19 cellular contexts compared by ENCODE assay signal in genomic region chr21:39523398-39523797, GRCh38.
DNase-seq lines count a peak whose midpoint lies in the region; ATAC-seq, FAIRE-seq and TF ChIP-seq lines count a peak whose summit lies in the region.
"Had no signal": no experiment of that assay in that cellular context is flagged by ENCODE, and none has a peak within 500 bp of the region (broad histone marks: within the 10 kb centered on the region; RNA-seq: fewer than 3 reads in every experiment).

No MANE protein-coding gene starts in this region.

- no peak overlapping the region for H3K4me3 Mint-ChIP-seq in WTC11
- H3K4me3 Mint-ChIP-seq in stimulated activated naive B cell treated with anti-CD40 and anti-IgM and Interleukin-4, amounts not matched to agents 10 μg/mL and 1 μg/mL and 100 μg/mL, for 72 hours, result no peak overlapping the region
- H3K4me3 Mint-ChIP-seq: dendritic cell treated with granulocyte-macrophage colony-stimulating factor and Interleukin-4, amounts not matched to agents 40 ng/mL and 50 ng/mL, for 4 days had no signal

- no peak overlapping the region for H3K27ac Mint-ChIP-seq in WTC11
- no peak overlapping the region for H3K27ac Mint-ChIP-seq in stimulated activated naive B cell treated with anti-CD40 and anti-IgM and Interleukin-4, amounts not matched to agents 10 μg/mL and 1 μg/mL and 100 μg/mL, for 72 hours
- H3K27ac Mint-ChIP-seq: dendritic cell treated with granulocyte-macrophage colony-stimulating factor and Interleukin-4, amounts not matched to agents 40 ng/mL and 50 ng/mL, for 4 days had no signal

- in situ Hi-C loops in brain microvascular endothelial cell (cut with HindIII; ENCODE audit: low pct_ligation_motif_present, low sequenced_read_pairs), result loop anchor here (25.0 kb wide), 1 partner anchor 189 kb away; no protein-coding TSS in a partner anchor

- TF ChIP-seq CTCF in WTC11 (IDR thresholded peaks at IDR 0.05) (no peak), left ventricle myocardium inferior (IDR thresholded peaks at IDR 0.05; ENCODE audit: borderline replicate concordance) (no peak), brain microvascular endothelial cell (IDR thresholded peaks at IDR 0.05; ENCODE audit: low read depth, low read length, missing control alignments) (no peak)

- no peak overlapping the region for H3K27ac ChIP-seq in left ventricle myocardium inferior (replicated peaks)
- no peak overlapping the region for H3K27ac ChIP-seq in brain microvascular endothelial cell

- peaks cover 21% of the 10 kb centered on the region for H3K36me3 Mint-ChIP-seq in WTC11
- H3K36me3 Mint-ChIP-seq in stimulated activated naive B cell treated with anti-CD40 and anti-IgM and Interleukin-4, amounts not matched to agents 10 μg/mL and 1 μg/mL and 100 μg/mL, for 72 hours, result no peaks in the 10 kb centered on the region

- peaks cover 16% of the 10 kb centered on the region for H3K27me3 Mint-ChIP-seq in WTC11 (ENCODE audit: low read depth)
- peaks cover 27 to 28% of the 10 kb centered on the region in 2 donors for H3K27me3 Mint-ChIP-seq in stimulated activated naive B cell treated with anti-CD40 and anti-IgM and Interleukin-4, amounts not matched to agents 10 μg/mL and 1 μg/mL and 100 μg/mL, for 72 hours

- H3K4me3 ChIP-seq in left ventricle myocardium inferior (no peak overlapping the region), brain microvascular endothelial cell (ENCODE audit: low read depth, low read length) (no peak overlapping the region)
- H3K4me3 ChIP-seq: smooth muscle cell had no signal

- CTCF ChIA-PET in WTC11 (lab: Charles Lee), result interaction anchor here (1.0 kb wide), 1 partner anchor 153 kb away, joined by 5 read pairs; no protein-coding TSS in a partner anchor

- FAIRE-seq in frontal cortex (lab: Jason Lieb, UNC), result no peak
- FAIRE-seq: astrocyte, GM12891 had no signal

- intact Hi-C loops in left ventricle myocardium inferior (cut with micrococcal nuclease), result no loop called here

- no peaks in the 10 kb centered on the region for H3K9me3 ChIP-seq in left ventricle myocardium inferior (replicated peaks)
- H3K9me3 ChIP-seq: BE2C had no signal

- H3K36me3 ChIP-seq in left ventricle myocardium inferior, result no peaks in the 10 kb centered on the region
- H3K36me3 ChIP-seq in brain microvascular endothelial cell (replicated peaks), result no peaks in the 10 kb centered on the region
- H3K36me3 ChIP-seq: BE2C had no signal

- POLR2A ChIA-PET in WTC11 (lab: Charles Lee), result no interaction called here

- peaks cover 28% of the 10 kb centered on the region for H3K9me3 Mint-ChIP-seq in WTC11
- H3K9me3 Mint-ChIP-seq in stimulated activated naive B cell treated with anti-CD40 and anti-IgM and Interleukin-4, amounts not matched to agents 10 μg/mL and 1 μg/mL and 100 μg/mL, for 72 hours, result no peaks in the 10 kb centered on the region
- H3K9me3 Mint-ChIP-seq: dendritic cell treated with granulocyte-macrophage colony-stimulating factor and Interleukin-4, amounts not matched to agents 40 ng/mL and 50 ng/mL, for 4 days had no signal

- no peak for ATAC-seq in WTC11
- ATAC-seq in stimulated activated naive B cell treated with anti-CD40 and anti-IgM and Interleukin-4, amounts not matched to agents 10 μg/mL and 1 μg/mL and 100 μg/mL, for 72 hours (replicated peaks), result no peak
- no peak for ATAC-seq in HG03159 (IDR thresholded peaks at IDR 0.05; ENCODE audit: unreplicated experiment)

- H3K27me3 ChIP-seq in left ventricle myocardium inferior (ENCODE audit: low read depth), result no peaks in the 10 kb centered on the region
- H3K27me3 ChIP-seq in brain microvascular endothelial cell (replicated peaks), result no peaks in the 10 kb centered on the region
- H3K27me3 ChIP-seq: BE2C had no signal

- H3K4me1 ChIP-seq in left ventricle myocardium inferior, result peaks cover 47% of the 10 kb centered on the region
- H3K4me1 ChIP-seq: BE2C had no signal

- peaks cover 53% of the 10 kb centered on the region for H3K4me1 Mint-ChIP-seq in WTC11
- H3K4me1 Mint-ChIP-seq in stimulated activated naive B cell treated with anti-CD40 and anti-IgM and Interleukin-4, amounts not matched to agents 10 μg/mL and 1 μg/mL and 100 μg/mL, for 72 hours, result peaks cover under 1 to 7% of the 10 kb centered on the region in 2 donors

- DNase-seq in NCI-H1694 (lab: John Stamatoyannopoulos, UW) (peak; percentile 24), WTC11 (ENCODE audit: low spot score) (no peak), left ventricle myocardium inferior (peak; percentile 40), renal cortical epithelial cell (ENCODE audit: low read depth) (peak; percentile 85), frontal cortex (ENCODE audit: low spot score in 2 of 2) (no peak), brain microvascular endothelial cell (no peak)
- no peak for DNase-seq in stimulated activated naive B cell treated with anti-CD40 and anti-IgM and Interleukin-4, amounts not matched to agents 10 μg/mL and 1 μg/mL and 100 μg/mL, for 72 hours
- DNase-seq: activated CD4-positive, alpha-beta T cell treated with anti-CD3 and anti-CD28 coated beads, Interleukin-2, amount 50 U/mL, for 4 hours; activated T-cell treated with anti-CD3 and anti-CD28 coated beads for 4 hours; BE2C; HCEC 1CT; KG1; NCI-H1417 treated with DMSO at 0.1 percent for 48 hours; stimulated activated CD4-positive, alpha-beta T cell treated with anti-CD3 and anti-CD28 coated beads, Interleukin-4, amount 100 ng/mL, for 24 hours had no signal

TF ChIP-seq in WTC11, 78 proteins besides CTCF, POLR2A, EP300 and RAD21:
- TF ChIP-seq ESRRA (CRISPR knock-in tag; IDR thresholded peaks at IDR 0.05; ENCODE audit: borderline replicate concordance) (no peak), JUN (CRISPR knock-in tag; IDR thresholded peaks at IDR 0.05) (no peak), NFATC4 (CRISPR knock-in tag; IDR thresholded peaks at IDR 0.05) (no peak), CBFB (CRISPR knock-in tag; IDR thresholded peaks at IDR 0.05; ENCODE audit: low read depth) (no peak), NR1H2 (CRISPR knock-in tag; IDR thresholded peaks at IDR 0.05) (no peak), USF2 (CRISPR knock-in tag; IDR thresholded peaks at IDR 0.05) (0 out of 2 replicates have a peak, but pooled peaks have one; percentile 12)

Comparison
In these comparisons a context has a peak if more than half of its experiments do, and no peak if none do; other contexts are left out.
1. DNase-seq: peak in NCI-H1694 (single experiment), left ventricle myocardium inferior (single experiment) and renal cortical epithelial cell (single experiment); none in WTC11 (single experiment), stimulated activated naive B cell treated with anti-CD40 and anti-IgM and Interleukin-4, amounts not matched to agents 10 μg/mL and 1 μg/mL and 100 μg/mL, for 72 hours (single experiment), frontal cortex (0 of 2) and brain microvascular endothelial cell (single experiment).